ENCODE assay signal across 9 cellular contexts in genomic region chr10:625335-625699, GRCh38.
DNase-seq lines count a peak whose midpoint lies in the region; ATAC-seq and TF ChIP-seq lines count a peak whose summit lies in the region.
"Had no signal": no experiment of that assay in that cellular context is flagged by ENCODE, and none has a peak within 500 bp of the region (broad histone marks: within the 10 kb centered on the region; RNA-seq: fewer than 3 reads in every experiment).

No MANE protein-coding gene starts in this region.

- no peaks in the 10 kb centered on the region for H3K9me3 ChIP-seq in BLaER1 treated with 17β-estradiol and CSF1 and Interleukin-3, amounts not matched to agents 10 nM and 100 nM (replicated peaks in 1 of 11)

- intact Hi-C loops in posterior vena cava (cut with DNase I) = no loop called here

- TF ChIP-seq CTCF in GM13976 (IDR thresholded peaks at IDR 0.05; ENCODE audit: borderline replicate concordance, control extremely low read depth, extremely low read depth, insufficient read depth, missing control alignments) = no peak

- H4K20me1 ChIP-seq in BLaER1 treated with 17β-estradiol and CSF1 and Interleukin-3, amounts not matched to agents 10 nM and 100 nM = peaks cover 28 to 98% (median 93%) of the 10 kb centered on the region in 11 experiments; a peak in 21 of 22 replicates

- peak overlapping the region; percentile 12 to 53 (median 33); a peak in 11 of 22 replicates for H3K9ac ChIP-seq in BLaER1 treated with 17β-estradiol and CSF1 and Interleukin-3, amounts not matched to agents 10 nM and 100 nM

- peak overlapping the region; percentile 17 to 70 (median 47); a peak in 16 of 22 replicates for H3K27ac ChIP-seq in BLaER1 treated with 17β-estradiol and CSF1 and Interleukin-3, amounts not matched to agents 10 nM and 100 nM
- peak overlapping the region; percentile 99 for H3K27ac ChIP-seq in angular gyrus (ENCODE audit: low read depth, low read length)

- DNase-seq in hypothalamus (lab: John Stamatoyannopoulos, UW) (peak in 28 of 51 donors; percentile 50 to 89 (median 75)), posterior vena cava (ENCODE audit: low spot score) (peak; percentile 68), GM13976 (ENCODE audit: low spot score) (no peak), DMS153 (lab: John Stamatoyannopoulos, UW) (no peak)

- H3K4me2 ChIP-seq in BLaER1 treated with 17β-estradiol and CSF1 and Interleukin-3, amounts not matched to agents 10 nM and 100 nM = peak overlapping the region; percentile 62 to 94 (median 79)

- peaks cover 0 to 97% (median 16%) of the 10 kb centered on the region in 11 experiments; a peak in 14 of 22 replicates for H3K27me3 ChIP-seq in BLaER1 treated with 17β-estradiol and CSF1 and Interleukin-3, amounts not matched to agents 10 nM and 100 nM

- in situ Hi-C loops in GM13976 (cut with MboI; ENCODE audit: low sequenced_read_pairs, unreplicated experiment) = no loop called here

- peak overlapping the region in 3 of 10 experiments; percentile 1 to 24 (median 15); a peak in 1 of 20 replicates for H3K4me3 ChIP-seq in BLaER1 treated with 17β-estradiol and CSF1 and Interleukin-3, amounts not matched to agents 10 nM and 100 nM

- H3K36me3 ChIP-seq in BLaER1 treated with 17β-estradiol and CSF1 and Interleukin-3, amounts not matched to agents 10 nM and 100 nM = no peaks in the 10 kb centered on the region

- ATAC-seq in GM19324 (IDR thresholded peaks at IDR 0.05; ENCODE audit: low FRiP score, unreplicated experiment) (no peak), HG03457 (IDR thresholded peaks at IDR 0.05; ENCODE audit: unreplicated experiment) (no peak)
- ATAC-seq: natural killer cell treated with Interleukin-12 subunit alpha and Interleukin-12 subunit beta and Interleukin-15 and Interleukin-18, amount 100 ng/mL, for 72 hours had no signal

- peaks cover 58 to 93% (median 75%) of the 10 kb centered on the region in 10 experiments for H3K4me1 ChIP-seq in BLaER1 treated with 17β-estradiol and CSF1 and Interleukin-3, amounts not matched to agents 10 nM and 100 nM

Comparison
In these comparisons a context has a peak if more than half of its experiments do, and no peak if none do; other contexts are left out.
1. DNase-seq: peak in hypothalamus (28 of 51) and posterior vena cava (single experiment); none in GM13976 (single experiment) and DMS153 (single experiment).